29 cellular contexts compared by ENCODE assay signal in the genomic region with DNA sequence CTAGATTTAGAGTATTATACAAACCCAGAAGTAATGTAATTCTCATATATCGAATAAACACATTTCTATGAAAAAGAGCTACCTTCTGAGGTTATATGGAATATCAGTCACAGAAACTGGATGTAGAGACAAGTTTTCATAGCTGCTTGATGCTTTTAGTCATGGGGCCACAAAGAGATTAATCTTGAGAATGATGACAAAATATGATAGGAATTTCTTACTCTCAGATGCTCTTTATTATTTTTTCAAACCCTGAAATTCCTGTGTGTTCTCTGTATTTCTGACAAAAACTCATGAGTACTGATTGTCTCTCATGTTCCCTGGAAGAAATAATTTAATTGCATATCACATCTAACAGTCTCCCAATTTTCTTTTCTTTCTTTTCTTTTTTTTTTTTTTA.
DNase-seq lines count a peak whose midpoint lies in the region; ATAC-seq and TF ChIP-seq lines count a peak whose summit lies in the region.
"Had no signal": no experiment of that assay in that cellular context is flagged by ENCODE, and none has a peak within 500 bp of the region (broad histone marks: within the 10 kb centered on the region; RNA-seq: fewer than 3 reads in every experiment).

No MANE protein-coding gene starts in this region.

- H3K23ac ChIP-seq in H9 (ENCODE audit: insufficient read length, low read depth, low read length), result no peak overlapping the region

- peaks cover 5% of the 10 kb centered on the region for H3K9me3 ChIP-seq in A673 (ENCODE audit: low read depth, low read length, poor library complexity, severe bottlenecking)
- no peaks in the 10 kb centered on the region for H3K9me3 ChIP-seq in CD8-positive, alpha-beta T cell (ENCODE audit: low read length)
- H3K9me3 ChIP-seq in H9 (ENCODE audit: control insufficient read depth, low read depth, low read length), result no peaks in the 10 kb centered on the region
- H3K9me3 ChIP-seq: A549, Caco-2, Peyer's patch, right atrium auricular region had no signal

- H4K20me1 ChIP-seq in H9 (ENCODE audit: control insufficient read depth, insufficient read depth, insufficient read length), result no peaks in the 10 kb centered on the region

- no TSS peak for BruUV-seq in A673 (replicated peaks; lab: Mats Ljungman, UMichigan)

- CTCF ChIA-PET in A673 (lab: Charles Lee), result no interaction called here
- CTCF ChIA-PET in CD8-positive, alpha-beta T cell (lab: Charles Lee), result no interaction called here

- DNase-seq in A673 (ENCODE audit: low spot score) (no peak), M059J (ENCODE audit: low read depth) (peak; percentile 20), astrocyte of the hippocampus (ENCODE audit: low read depth, low spot score) (peak; percentile 54), kidney glomerular epithelial cell (lab: John Stamatoyannopoulos, UW) (peak; percentile 33), NCI-H2171 treated with DMSO at 0.1 percent for 48 hours (lab: John Stamatoyannopoulos, UW) (no peak), H9 (no peak)
- DNase-seq in stimulated activated CD4-positive, alpha-beta T cell treated with anti-CD3 and anti-CD28 coated beads, Interleukin-1b, Interleukin-23, amount 100 ng/mL, for 48 hours, result no peak
- DNase-seq in CD8-positive, alpha-beta T cell, result no peak
- DNase-seq: activated CD4-positive, CD25-positive, alpha-beta regulatory T cell; activated CD8-positive, alpha-beta T cell treated with anti-CD3 and anti-CD28 coated beads for 36 hours; activated naive CD4-positive, alpha-beta T cell; amygdala; Caco-2; erythroblast; hypothalamus; kidney; MM.1S; naive B cell; NCI-H1436; NCI-H510A treated with DMSO at 0.1 percent for 48 hours; NK-92 treated with Interleukin-12 subunit alpha and Interleukin-12 subunit beta, amount 100 ng/mL, for 24 hours; Peyer's patch; T-helper 9 cell; trophoblast cell had no signal

- no peak overlapping the region for H4K8ac ChIP-seq in H9 (replicated peaks; ENCODE audit: insufficient read length, low read depth, low read length)

- H2BK120ac ChIP-seq in H9 (ENCODE audit: low read depth, low read length, poor library complexity, severe bottlenecking), result no peak overlapping the region

- POLR2A ChIA-PET in A673 (lab: Charles Lee; ENCODE audit: low non-redundant PET), result interaction anchor here (0.5 kb wide), 1 partner anchor 1522 kb away, joined by 3 read pairs; no protein-coding TSS in a partner anchor
- POLR2A ChIA-PET in CD8-positive, alpha-beta T cell (lab: Charles Lee), result no interaction called here

- no peak overlapping the region for H4K5ac ChIP-seq in H9 (ENCODE audit: insufficient read length, low read depth, low read length)

- H2AK5ac ChIP-seq in H9 (ENCODE audit: insufficient read length, low read length), result no peak overlapping the region

- H3K23me2 ChIP-seq in H9 (ENCODE audit: insufficient read length, low read depth, low read length, poor library complexity, severe bottlenecking), result no peaks in the 10 kb centered on the region

- H3K4me3 Mint-ChIP-seq in CD8-positive, alpha-beta T cell, result no peak overlapping the region
- no peak overlapping the region for H3K4me3 Mint-ChIP-seq in H9
- H3K4me3 Mint-ChIP-seq: activated CD8-positive, alpha-beta T cell treated with anti-CD3 and anti-CD28 coated beads for 36 hours; GM23338; IgD-negative memory B cell; naive B cell had no signal

- H3K4me1 ChIP-seq in A673 (ENCODE audit: insufficient read depth, low read length, poor library complexity, severe bottlenecking) (peaks cover 61% of the 10 kb centered on the region), H9 (ENCODE audit: insufficient read depth, low read length) (no peaks in the 10 kb centered on the region)
- no peaks in the 10 kb centered on the region for H3K4me1 ChIP-seq in CD8-positive, alpha-beta T cell (ENCODE audit: insufficient read depth, low read length)
- H3K4me1 ChIP-seq: A549, Caco-2, Peyer's patch, right atrium auricular region had no signal

- no peaks in the 10 kb centered on the region for H3K27me3 Mint-ChIP-seq in CD8-positive, alpha-beta T cell (ENCODE audit: low read depth)
- H3K27me3 Mint-ChIP-seq in H9 (ENCODE audit: low read depth), result no peaks in the 10 kb centered on the region
- H3K27me3 Mint-ChIP-seq: activated CD8-positive, alpha-beta T cell treated with anti-CD3 and anti-CD28 coated beads for 36 hours; IgD-negative memory B cell; naive B cell had no signal

- H3K4me3 ChIP-seq in A673 (ENCODE audit: low read depth, low read length, poor library complexity, severe bottlenecking), result peak overlapping the region; percentile 32
- no peak overlapping the region for H3K4me3 ChIP-seq in CD8-positive, alpha-beta T cell (ENCODE audit: low read depth, low read length)
- H3K4me3 ChIP-seq: A549, GM23338, lung, Peyer's patch, right atrium auricular region had no signal

- H3T11ph ChIP-seq in H9 (ENCODE audit: low read length), result no peak overlapping the region

- no peak overlapping the region for H2BK20ac ChIP-seq in H9 (ENCODE audit: low read depth, low read length, poor library complexity, severe bottlenecking)

- H3K4me1 Mint-ChIP-seq in CD8-positive, alpha-beta T cell (ENCODE audit: low read depth), result no peaks in the 10 kb centered on the region
- H3K4me1 Mint-ChIP-seq in H9, result no peaks in the 10 kb centered on the region
- H3K4me1 Mint-ChIP-seq: GM23338, IgD-negative memory B cell, naive B cell had no signal

- no peak overlapping the region for H3K9ac ChIP-seq in H9 (ENCODE audit: extremely low read depth, insufficient read length, low read length)

- WGBS in H9 (ENCODE audit: extremely low coverage, insufficient read length, low lambda C conversion rate), result no CpG with 5 or more reads among the region's 1 CpG

- H3K79me1 ChIP-seq in H9 (ENCODE audit: insufficient read depth, low read depth, low read length, poor library complexity, severe bottlenecking), result no peaks in the 10 kb centered on the region

- H3K36me3 Mint-ChIP-seq in CD8-positive, alpha-beta T cell, result no peaks in the 10 kb centered on the region
- peaks cover 0 to 5% (median 2%) of the 10 kb centered on the region in 3 experiments; a peak in 4 of 7 replicates for H3K36me3 Mint-ChIP-seq in H9 (ENCODE audit: insufficient read depth in 1 of 3, low read depth in 3 of 3)
- H3K36me3 Mint-ChIP-seq: IgD-negative memory B cell, naive B cell had no signal

- peak overlapping the region; percentile 67 for H3K27ac ChIP-seq in A673 (ENCODE audit: low read depth, low read length, poor library complexity, severe bottlenecking)
- H3K27ac ChIP-seq in CD8-positive, alpha-beta T cell (ENCODE audit: low read depth, low read length), result no peak overlapping the region
- H3K27ac ChIP-seq in H9 (ENCODE audit: insufficient read length, low read depth, low read length), result no peak overlapping the region
- H3K27ac ChIP-seq: A549, Peyer's patch, right atrium auricular region had no signal

- H3K14ac ChIP-seq in H9 (ENCODE audit: insufficient read depth, low read length), result no peak overlapping the region

- H3K9me3 Mint-ChIP-seq in CD8-positive, alpha-beta T cell, result peaks cover 1% of the 10 kb centered on the region
- H3K9me3 Mint-ChIP-seq in H9, result peaks cover 0 to 3% of the 10 kb centered on the region in 2 experiments; a peak in 3 of 5 replicates

- ATAC-seq in CD8-positive, alpha-beta T cell, result no peak
- ATAC-seq: A549; activated CD8-positive, alpha-beta T cell treated with anti-CD3 and anti-CD28 coated beads for 36 hours; GM23338 had no signal

- no peak overlapping the region for H4K91ac ChIP-seq in H9 (ENCODE audit: insufficient read length, low read depth, low read length)

- H3K56ac ChIP-seq in H9 (ENCODE audit: insufficient read length, low read depth, low read length), result no peak overlapping the region

- H3K27me3 ChIP-seq in A673 (replicated peaks; ENCODE audit: insufficient read depth, low read depth, low read length, poor library complexity) (no peaks in the 10 kb centered on the region), H9 (ENCODE audit: insufficient read depth, low read length) (no peaks in the 10 kb centered on the region)
- H3K27me3 ChIP-seq in CD8-positive, alpha-beta T cell (ENCODE audit: insufficient read depth, low read length), result no peaks in the 10 kb centered on the region
- H3K27me3 ChIP-seq: Peyer's patch, right atrium auricular region had no signal

- no peak overlapping the region for H3K27ac Mint-ChIP-seq in CD8-positive, alpha-beta T cell
- no peak overlapping the region for H3K27ac Mint-ChIP-seq in H9
- H3K27ac Mint-ChIP-seq: activated CD8-positive, alpha-beta T cell treated with anti-CD3 and anti-CD28 coated beads for 36 hours; GM23338; IgD-negative memory B cell; naive B cell had no signal

- H3K4ac ChIP-seq in H9 (ENCODE audit: low read depth, low read length), result no peak overlapping the region

- TF ChIP-seq CTCF in A673 (conservative IDR thresholded peaks at IDR 0.05; ENCODE audit: low read depth, low read length) (no peak), H9 (conservative IDR thresholded peaks at IDR 0.05) (no peak)
- TF ChIP-seq CTCF in CD8-positive, alpha-beta T cell (IDR thresholded peaks at IDR 0.05), result no peak

- no peak overlapping the region for H3K18ac ChIP-seq in H9 (ENCODE audit: insufficient read length, low read depth, low read length)

- no peak overlapping the region for H2BK5ac ChIP-seq in H9 (ENCODE audit: insufficient read length, low read length)

- no peak overlapping the region for H2AFZ ChIP-seq in H9 (ENCODE audit: low read length)
- H2AFZ ChIP-seq: GM23338 had no signal

- intact Hi-C loops in A673 (cut with micrococcal nuclease; ENCODE audit: unreplicated experiment), result loop anchor here (10.0 kb wide), 1 partner anchor 1489 kb away; no protein-coding TSS in a partner anchor
- intact Hi-C loops in CD8-positive, alpha-beta T cell (cut with DNase I, micrococcal nuclease), result no loop called here

- peaks cover 39% of the 10 kb centered on the region for H3K36me3 ChIP-seq in A673 (ENCODE audit: insufficient read depth, low read length, poor library complexity, severe bottlenecking)
- H3K36me3 ChIP-seq in CD8-positive, alpha-beta T cell (ENCODE audit: insufficient read depth, low read length), result no peaks in the 10 kb centered on the region
- H3K36me3 ChIP-seq: Peyer's patch, right atrium auricular region had no signal

- no peak overlapping the region for H2BK12ac ChIP-seq in H9 (ENCODE audit: insufficient read length, low read depth, low read length)

- H3K4me2 ChIP-seq in H9 (ENCODE audit: insufficient read depth, insufficient read length, low read length), result no peak overlapping the region
- H3K4me2 ChIP-seq: A549, GM23338 had no signal

- no peak overlapping the region for H2BK15ac ChIP-seq in H9 (ENCODE audit: low read depth, low read length)

- H3K79me2 ChIP-seq in H9 (ENCODE audit: insufficient read depth, low read length), result no peaks in the 10 kb centered on the region

Comparison
In these comparisons a context has a peak if more than half of its experiments do, and no peak if none do; other contexts are left out.
1. DNase-seq: peak in M059J (single experiment), astrocyte of the hippocampus (single experiment) and kidney glomerular epithelial cell (single experiment); none in A673 (single experiment), stimulated activated CD4-positive, alpha-beta T cell treated with anti-CD3 and anti-CD28 coated beads, Interleukin-1b, Interleukin-23, amount 100 ng/mL, for 48 hours (single experiment), NCI-H2171 treated with DMSO at 0.1 percent for 48 hours (single experiment), CD8-positive, alpha-beta T cell (0 of 7) and H9 (single experiment).